9 cellular contexts compared by ENCODE assay signal in the genomic region with DNA sequence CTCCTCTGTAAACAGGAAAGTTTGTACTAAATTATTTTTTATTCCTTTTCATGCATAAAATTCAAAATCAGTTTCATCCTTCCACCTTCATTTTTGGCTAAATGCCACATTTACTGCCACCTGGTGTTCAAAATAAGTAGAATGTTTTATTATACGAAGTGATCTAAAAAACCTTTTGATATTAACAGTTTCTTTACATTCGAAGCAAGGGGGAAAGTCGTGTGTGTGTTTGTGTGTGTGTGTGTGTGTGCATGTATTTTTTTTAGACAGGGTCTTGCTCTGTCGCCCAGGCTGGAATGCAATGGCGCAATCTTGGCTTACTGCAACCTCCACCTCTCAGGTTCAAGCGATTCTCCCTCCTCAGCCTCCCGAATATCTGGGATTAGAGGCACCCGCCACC. TPM values are rescaled to one million over a fixed set of nuclear protein-coding genes. Genes with fewer than 3 reads are reported as not detected.
A peak's percentile ranks its signal among the peaks of the same experiment; 100 is the strongest.
DNase-seq lines count a peak whose midpoint lies in the region; ATAC-seq, FAIRE-seq and TF ChIP-seq lines count a peak whose summit lies in the region.
"Had no signal": no experiment of that assay in that cellular context is flagged by ENCODE, and none has a peak within 500 bp of the region (broad histone marks: within the 10 kb centered on the region; RNA-seq: fewer than 3 reads in every experiment).

No MANE protein-coding gene starts in this region.

- peak; percentile 35 for TF ChIP-seq CTCF in GM12873 (IDR thresholded peaks at IDR 0.05; ENCODE audit: insufficient read depth, low read depth, low read length, missing control alignments)
- peak; percentile 47; the same call in 1 of the 2 replicates for TF ChIP-seq CTCF in RWPE1 (conservative IDR thresholded peaks at IDR 0.05; ENCODE audit: low read depth)
- TF ChIP-seq CTCF in glutamatergic neuron (IDR thresholded peaks at IDR 0.05; ENCODE audit: partially characterized antibody, unreplicated experiment): peak; percentile 70

- H3K27ac Mint-ChIP-seq in glutamatergic neuron (ENCODE audit: unreplicated experiment): no peak overlapping the region
- no peak overlapping the region for H3K27ac Mint-ChIP-seq in activated T-helper 1 cell treated with anti-CD3 and anti-CD28 coated beads, Interleukin-12 subunit alpha, Interleukin-12 subunit beta, Interleukin-2, Interleukin-4 antibody, amounts not matched to agents 30 ng/mL and 10 ng/mL and 1 ng/mL, durations not matched to agents 14 hours and 24 hours and 36 hours
- H3K27ac Mint-ChIP-seq: naive B cell had no signal

- DNase-seq in RWPE1 (ENCODE audit: low spot score) (peak; percentile 36), glutamatergic neuron (no peak)
- no peak for DNase-seq in activated CD4-positive, alpha-beta T cell treated with anti-CD3 and anti-CD28 coated beads, Interleukin-2, amount 50 U/mL, for 1 hour
- DNase-seq in activated T-helper 1 cell treated with anti-CD3 and anti-CD28 coated beads, Interleukin-12 subunit alpha, Interleukin-12 subunit beta, Interleukin-2, Interleukin-4 antibody, amounts not matched to agents 30 ng/mL and 10 ng/mL and 1 ng/mL, durations not matched to agents 14 hours and 24 hours and 36 hours (ENCODE audit: low spot score): no peak
- DNase-seq: naive B cell had no signal

- POLR2A ChIA-PET in RWPE1 (lab: Yijun Ruan, JAX; ENCODE audit: low non-redundant PET): no interaction called here

- FAIRE-seq in A204.1 (lab: Jason Lieb, UNC): peak; percentile 94

- H3K4me3 Mint-ChIP-seq in glutamatergic neuron (ENCODE audit: unreplicated experiment): no peak overlapping the region
- H3K4me3 Mint-ChIP-seq in activated T-helper 1 cell treated with anti-CD3 and anti-CD28 coated beads, Interleukin-12 subunit alpha, Interleukin-12 subunit beta, Interleukin-2, Interleukin-4 antibody, amounts not matched to agents 30 ng/mL and 10 ng/mL and 1 ng/mL, durations not matched to agents 14 hours and 24 hours and 36 hours: no peak overlapping the region
- H3K4me3 Mint-ChIP-seq: naive B cell had no signal

- H3K27ac ChIP-seq in RWPE1: no peak overlapping the region

- CTCF ChIA-PET in RWPE1 (lab: Yijun Ruan, JAX): interaction anchor here (0.7 to 1.1 kb wide), 8 partner anchors 11 to 521 kb away, joined by 3 to 4 read pairs (median 3); no protein-coding TSS in a partner anchor

- H3K27me3 Mint-ChIP-seq in glutamatergic neuron (ENCODE audit: unreplicated experiment): no peaks in the 10 kb centered on the region
- H3K27me3 Mint-ChIP-seq in activated T-helper 1 cell treated with anti-CD3 and anti-CD28 coated beads, Interleukin-12 subunit alpha, Interleukin-12 subunit beta, Interleukin-2, Interleukin-4 antibody, amounts not matched to agents 30 ng/mL and 10 ng/mL and 1 ng/mL, durations not matched to agents 14 hours and 24 hours and 36 hours (ENCODE audit: insufficient read depth): no peaks in the 10 kb centered on the region

- H3K36me3 Mint-ChIP-seq in glutamatergic neuron (ENCODE audit: unreplicated experiment): no peaks in the 10 kb centered on the region
- H3K36me3 Mint-ChIP-seq in activated T-helper 1 cell treated with anti-CD3 and anti-CD28 coated beads, Interleukin-12 subunit alpha, Interleukin-12 subunit beta, Interleukin-2, Interleukin-4 antibody, amounts not matched to agents 30 ng/mL and 10 ng/mL and 1 ng/mL, durations not matched to agents 14 hours and 24 hours and 36 hours (ENCODE audit: low read depth): no peaks in the 10 kb centered on the region
- H3K36me3 Mint-ChIP-seq: naive B cell had no signal

- intact Hi-C loops in activated T-helper 1 cell treated with anti-CD3 and anti-CD28 coated beads, Interleukin-12 subunit alpha, Interleukin-12 subunit beta, Interleukin-2, Interleukin-4 antibody, amounts not matched to agents 30 ng/mL and 10 ng/mL and 1 ng/mL, durations not matched to agents 14 hours and 24 hours and 36 hours (cut with micrococcal nuclease): loop anchor here (1.0 to 10.0 kb wide), 3 partner anchors 23 to 210 kb away; no protein-coding TSS in a partner anchor

- H3K4me1 Mint-ChIP-seq in glutamatergic neuron (ENCODE audit: low read depth, unreplicated experiment): no peaks in the 10 kb centered on the region
- no peaks in the 10 kb centered on the region for H3K4me1 Mint-ChIP-seq in activated T-helper 1 cell treated with anti-CD3 and anti-CD28 coated beads, Interleukin-12 subunit alpha, Interleukin-12 subunit beta, Interleukin-2, Interleukin-4 antibody, amounts not matched to agents 30 ng/mL and 10 ng/mL and 1 ng/mL, durations not matched to agents 14 hours and 24 hours and 36 hours (ENCODE audit: low read depth)
- H3K4me1 Mint-ChIP-seq: naive B cell had no signal

- no peak for ATAC-seq in GM21619 (IDR thresholded peaks at IDR 0.05; ENCODE audit: unreplicated experiment)
- ATAC-seq in GM19023 (IDR thresholded peaks at IDR 0.05; ENCODE audit: unreplicated experiment): no peak

- no peaks in the 10 kb centered on the region for H3K9me3 Mint-ChIP-seq in glutamatergic neuron (ENCODE audit: unreplicated experiment)
- no peaks in the 10 kb centered on the region for H3K9me3 Mint-ChIP-seq in activated T-helper 1 cell treated with anti-CD3 and anti-CD28 coated beads, Interleukin-12 subunit alpha, Interleukin-12 subunit beta, Interleukin-2, Interleukin-4 antibody, amounts not matched to agents 30 ng/mL and 10 ng/mL and 1 ng/mL, durations not matched to agents 14 hours and 24 hours and 36 hours
- H3K9me3 Mint-ChIP-seq: naive B cell had no signal

RNA-seq across cellular contexts. Expression of a gene that starts 9.0 kb away (rescaled TPM):
- total RNA-seq in glutamatergic neuron (ENCODE audit: unreplicated experiment): 11.2 TPM
- 0.07 and 0.13 TPM in 2 replicates for total RNA-seq in activated T-helper 1 cell treated with anti-CD3 and anti-CD28 coated beads, Interleukin-12 subunit alpha, Interleukin-12 subunit beta, Interleukin-2, Interleukin-4 antibody, amounts not matched to agents 30 ng/mL and 10 ng/mL and 1 ng/mL, durations not matched to agents 14 hours and 24 hours and 36 hours

Comparison
In these comparisons a context has a peak if more than half of its experiments do, and no peak if none do; other contexts are left out.
1. RNA of a gene that starts 9.0 kb away (total RNA-seq): 11.2 TPM in glutamatergic neuron (single experiment); 0.07 to 0.13 TPM in activated T-helper 1 cell treated with anti-CD3 and anti-CD28 coated beads, Interleukin-12 subunit alpha, Interleukin-12 subunit beta, Interleukin-2, Interleukin-4 antibody, amounts not matched to agents 30 ng/mL and 10 ng/mL and 1 ng/mL, durations not matched to agents 14 hours and 24 hours and 36 hours; every median in the first group is over 10 times any median in the second.
2. Peak in every context shown above with its lines, with median percentiles within 50 percentile points of each other: CTCF ChIP-seq.